17 cellular contexts compared by ENCODE assay signal in genomic region chr10:133648872-133649455, GRCh38. TPM values are rescaled to one million over a fixed set of nuclear protein-coding genes. Genes with fewer than 3 reads are reported as not detected.
"Had no signal": no experiment of that assay in that cellular context is flagged by ENCODE, and none has a peak within 500 bp of the region (broad histone marks: within the 10 kb centered on the region; RNA-seq: fewer than 3 reads in every experiment).

No MANE protein-coding gene starts in this region.

RNA-seq across cellular contexts. Expression of gene FRG2B, which starts 22.4 kb away (rescaled TPM):
- total RNA-seq: activated T-cell treated with anti-CD3 and anti-CD28 coated beads, Interleukin-2, amount 50 U/mL, for 72 hours; astrocyte; breast epithelium; dermis microvascular lymphatic vessel endothelial cell; endothelial cell of umbilical vein; esophagus mucosa; frontal cortex; lung microvascular endothelial cell; naive thymus-derived CD8-positive, alpha-beta T cell; omental fat pad; posterior vena cava; renal cortical epithelial cell; sigmoid colon; smooth muscle cell; subcutaneous adipose tissue; thyroid gland; ureter had no signal
- polyA plus RNA-seq: endothelial cell of umbilical vein; naive thymus-derived CD8-positive, alpha-beta T cell; sigmoid colon; smooth muscle cell had no signal
